ENCODE assay signal across 1 cellular context in genomic region chr1:25895365-25895990, GRCh38.
TF ChIP-seq lines count a peak whose summit lies in the region.

No MANE protein-coding gene starts in this region.

TF ChIP-seq in HepG2, 621 proteins besides CTCF, POLR2A, EP300 and RAD21 (continued from another document and continues in another):
- TF ChIP-seq ZNF687 (CRISPR knock-in tag; IDR thresholded peaks at IDR 0.05) (peak; percentile 68), ZNF564 (CRISPR knock-in tag; IDR thresholded peaks at IDR 0.05) (no peak), ZFY (CRISPR knock-in tag; IDR thresholded peaks at IDR 0.05) (no peak; the same call in 1 of the 2 replicates), ZNF17 (CRISPR knock-in tag; IDR thresholded peaks at IDR 0.05) (no peak), ARID5B (CRISPR knock-in tag; IDR thresholded peaks at IDR 0.05) (0 out of 2 replicates have a peak, but pooled peaks have one; percentile 14), ZNF740 (CRISPR knock-in tag; IDR thresholded peaks at IDR 0.05) (no peak), ZNF678 (CRISPR knock-in tag; IDR thresholded peaks at IDR 0.05) (no peak), ZNF138 (CRISPR knock-in tag; IDR thresholded peaks at IDR 0.05; ENCODE audit: low read depth) (no peak), JARID2 (CRISPR knock-in tag; IDR thresholded peaks at IDR 0.05; ENCODE audit: insufficient replicate concordance) (no peak), ZNF432 (CRISPR knock-in tag; IDR thresholded peaks at IDR 0.05; ENCODE audit: borderline replicate concordance) (no peak), ZNF713 (CRISPR knock-in tag; IDR thresholded peaks at IDR 0.05) (no peak), ZSCAN25 (CRISPR knock-in tag; IDR thresholded peaks at IDR 0.05) (no peak), ARID2 (CRISPR knock-in tag; IDR thresholded peaks at IDR 0.05; ENCODE audit: borderline replicate concordance) (no peak), BCL3 (CRISPR knock-in tag; IDR thresholded peaks at IDR 0.05) (no peak), SATB2 (CRISPR knock-in tag; IDR thresholded peaks at IDR 0.05) (no peak), KIAA2018 (CRISPR knock-in tag; IDR thresholded peaks at IDR 0.05; ENCODE audit: borderline replicate concordance) (no peak), ZNF407 (CRISPR knock-in tag; IDR thresholded peaks at IDR 0.05; ENCODE audit: not compliant biosample characterization) (no peak), RARG (CRISPR knock-in tag; IDR thresholded peaks at IDR 0.05; ENCODE audit: low read depth) (no peak), SNAPC2 (CRISPR knock-in tag; IDR thresholded peaks at IDR 0.05) (no peak)
